ENCODE assay signal across 19 cellular contexts in genomic region chr11:77789061-77789730, GRCh38. TPM values are rescaled to one million over a fixed set of nuclear protein-coding genes. Genes with fewer than 3 reads are reported as not detected.
DNase-seq lines count a peak whose midpoint lies in the region; ATAC-seq, FAIRE-seq and TF ChIP-seq lines count a peak whose summit lies in the region.
"Had no signal": no experiment of that assay in that cellular context is flagged by ENCODE, and none has a peak within 500 bp of the region (broad histone marks: within the 10 kb centered on the region; RNA-seq: fewer than 3 reads in every experiment).

No MANE protein-coding gene starts in this region.

- peaks cover 40% of the 10 kb centered on the region for H3K4me1 Mint-ChIP-seq in activated naive CD8-positive, alpha-beta T cell treated with anti-CD3 and anti-CD28 coated beads for 36 hours

- H4K8ac ChIP-seq in mesendoderm (ENCODE audit: low read depth, low read length), result no peak overlapping the region

- H4K5ac ChIP-seq in mesendoderm (ENCODE audit: low read length), result no peak overlapping the region

- peak overlapping the region; percentile 44 for H2BK5ac ChIP-seq in mesendoderm (ENCODE audit: low read length)

- H3K79me1 ChIP-seq in mesendoderm (ENCODE audit: low read length), result peaks cover 22% of the 10 kb centered on the region

- H2BK15ac ChIP-seq in mesendoderm (replicated peaks; ENCODE audit: low read depth), result no peak overlapping the region

- H3K27ac ChIP-seq in left ventricle myocardium inferior (replicated peaks) (no peak overlapping the region), mesendoderm (ENCODE audit: low read depth, low read length) (peak overlapping the region; percentile 36)
- H3K27ac ChIP-seq: coronary artery had no signal

- H3K4me1 ChIP-seq in left ventricle myocardium inferior (peaks cover 30% of the 10 kb centered on the region), mesendoderm (ENCODE audit: control insufficient read depth, low read depth, low read length) (peaks cover 8% of the 10 kb centered on the region)

- H3K27me3 ChIP-seq in left ventricle myocardium inferior (ENCODE audit: low read depth), result no peaks in the 10 kb centered on the region
- H3K27me3 ChIP-seq in mesendoderm (ENCODE audit: insufficient read depth, low read length, poor library complexity), result no peaks in the 10 kb centered on the region

- H3K36me3 ChIP-seq in left ventricle myocardium inferior (peaks cover 11% of the 10 kb centered on the region), mesendoderm (ENCODE audit: control insufficient read depth, insufficient read depth, low read length) (no peaks in the 10 kb centered on the region)

- no peak overlapping the region for H2AK5ac ChIP-seq in mesendoderm (ENCODE audit: low read length)

- no peak for FAIRE-seq in HTR-8/SVneo (lab: Jason Lieb, UNC)
- FAIRE-seq: D721Med, GM19239, small intestine, urothelium cell line had no signal

- no peak for DNase-seq in Right ventricle myocardium superior
- DNase-seq in left ventricle myocardium inferior, result no peak
- DNase-seq in activated naive CD8-positive, alpha-beta T cell treated with anti-CD3 and anti-CD28 coated beads for 36 hours, result no peak
- DNase-seq in mesendoderm, result peak; percentile 76
- no peak for DNase-seq in HTR-8/SVneo (ENCODE audit: insufficient read length, low spot score)
- DNase-seq in NCI-H524 treated with DMSO at 0.1 percent for 48 hours (lab: John Stamatoyannopoulos, UW), result no peak
- no peak for DNase-seq in mesenteric fat pad (ENCODE audit: low spot score)
- DNase-seq in activated CD8-positive, alpha-beta memory T cell treated with anti-CD3 and anti-CD28 coated beads for 24 hours, result no peak
- DNase-seq: activated CD4-positive, alpha-beta T cell treated with anti-CD3 and anti-CD28 coated beads for 48 hours; aorta; midbrain; NCI-H2171; small intestine had no signal

- TF ChIP-seq CTCF in left ventricle myocardium inferior (IDR thresholded peaks at IDR 0.05; ENCODE audit: borderline replicate concordance), result no peak

- H3K4ac ChIP-seq in mesendoderm (ENCODE audit: low read depth, low read length), result no peak overlapping the region

- peak overlapping the region; percentile 67 for H3K27ac Mint-ChIP-seq in activated naive CD8-positive, alpha-beta T cell treated with anti-CD3 and anti-CD28 coated beads for 36 hours
- H3K27ac Mint-ChIP-seq: activated T-helper 1 cell treated with anti-CD3 and anti-CD28 coated beads, Interleukin-12 subunit alpha, Interleukin-12 subunit beta, Interleukin-2, Interleukin-4 antibody, amounts not matched to agents 30 ng/mL and 10 ng/mL and 1 ng/mL, durations not matched to agents 14 hours and 24 hours and 36 hours had no signal

- no peak overlapping the region for H3K23ac ChIP-seq in mesendoderm (ENCODE audit: low read length)

- no CpG with 5 or more reads among the region's 11 CpGs for WGBS in mesendoderm (ENCODE audit: extremely low coverage, insufficient coverage, low lambda C conversion rate)

- H3K18ac ChIP-seq in mesendoderm (ENCODE audit: low read length), result no peak overlapping the region

- H3K9me3 ChIP-seq in left ventricle myocardium inferior (replicated peaks), result peaks cover 5% of the 10 kb centered on the region

- H3K4me2 ChIP-seq in mesendoderm (ENCODE audit: low read length), result no peak overlapping the region

- peaks cover 20% of the 10 kb centered on the region for H3K9me3 Mint-ChIP-seq in activated naive CD8-positive, alpha-beta T cell treated with anti-CD3 and anti-CD28 coated beads for 36 hours

- peak overlapping the region; percentile 61 for H3K56ac ChIP-seq in mesendoderm (ENCODE audit: low read length)

- no peak overlapping the region for H3K9ac ChIP-seq in mesendoderm (ENCODE audit: low read length)

- no peak overlapping the region for H3K4me3 Mint-ChIP-seq in activated naive CD8-positive, alpha-beta T cell treated with anti-CD3 and anti-CD28 coated beads for 36 hours
- H3K4me3 Mint-ChIP-seq: activated T-helper 1 cell treated with anti-CD3 and anti-CD28 coated beads, Interleukin-12 subunit alpha, Interleukin-12 subunit beta, Interleukin-2, Interleukin-4 antibody, amounts not matched to agents 30 ng/mL and 10 ng/mL and 1 ng/mL, durations not matched to agents 14 hours and 24 hours and 36 hours had no signal

- no peak overlapping the region for H3K4me3 ChIP-seq in left ventricle myocardium inferior
- H3K4me3 ChIP-seq in mesendoderm (ENCODE audit: low read length), result no peak overlapping the region
- H3K4me3 ChIP-seq: coronary artery had no signal

- H3K36me3 Mint-ChIP-seq in activated naive CD8-positive, alpha-beta T cell treated with anti-CD3 and anti-CD28 coated beads for 36 hours, result peaks cover 53% of the 10 kb centered on the region

- ATAC-seq in Right ventricle myocardium superior (ENCODE audit: poor library complexity), result peak; percentile 27

- H3K27me3 Mint-ChIP-seq in activated naive CD8-positive, alpha-beta T cell treated with anti-CD3 and anti-CD28 coated beads for 36 hours, result no peaks in the 10 kb centered on the region
- H3K27me3 Mint-ChIP-seq: IgD-negative memory B cell had no signal

- no peak overlapping the region for H2BK120ac ChIP-seq in mesendoderm (ENCODE audit: low read depth, low read length)

- intact Hi-C loops in Right ventricle myocardium superior (cut with DNase I) (no loop called here), left ventricle myocardium inferior (cut with micrococcal nuclease) (no loop called here)

- peaks cover 63% of the 10 kb centered on the region for H3K79me2 ChIP-seq in mesendoderm (ENCODE audit: control insufficient read depth, insufficient read depth, low read length)

RNA-seq across cellular contexts. Expression of gene RSF1, which starts 31.3 kb away (rescaled TPM):
- total RNA-seq in Right ventricle myocardium superior, result 37.7 TPM
- total RNA-seq in left ventricle myocardium inferior, result 40.6 TPM
- 10 to 100 TPM; 40.5 to 48.3 TPM for total RNA-seq in activated naive CD8-positive, alpha-beta T cell treated with anti-CD3 and anti-CD28 coated beads for 36 hours
- polyA plus RNA-seq in mesendoderm (2013, experiment 1 of 2), result 59.1 TPM
- 59.0 TPM for polyA plus RNA-seq in mesendoderm (2013, experiment 2 of 2)
- total RNA-seq in mesenteric fat pad, result 53.5 TPM

RNA-seq across cellular contexts. Expression of gene AAMDC, which starts 31.7 kb away (rescaled TPM):
- 127 TPM for total RNA-seq in Right ventricle myocardium superior
- total RNA-seq in left ventricle myocardium inferior, result 86.6 TPM
- 1 to 10 TPM; 2.4 to 2.6 TPM for total RNA-seq in activated naive CD8-positive, alpha-beta T cell treated with anti-CD3 and anti-CD28 coated beads for 36 hours
- 23.9 TPM for polyA plus RNA-seq in mesendoderm (2013, experiment 1 of 2)
- polyA plus RNA-seq in mesendoderm (2013, experiment 2 of 2), result 22.1 TPM
- 49.1 TPM for total RNA-seq in mesenteric fat pad

Comparison
In these comparisons a context has a peak if more than half of its experiments do, and no peak if none do; other contexts are left out.
1. RNA of gene AAMDC, which starts 31.7 kb away (total RNA-seq): 127 TPM in Right ventricle myocardium superior (single experiment), 86.6 TPM in left ventricle myocardium inferior (single experiment) and 49.1 TPM in mesenteric fat pad (single experiment); 2.4 to 2.6 TPM in activated naive CD8-positive, alpha-beta T cell treated with anti-CD3 and anti-CD28 coated beads for 36 hours; every median in the first group is over 10 times any median in the second.